In the genomic region with DNA sequence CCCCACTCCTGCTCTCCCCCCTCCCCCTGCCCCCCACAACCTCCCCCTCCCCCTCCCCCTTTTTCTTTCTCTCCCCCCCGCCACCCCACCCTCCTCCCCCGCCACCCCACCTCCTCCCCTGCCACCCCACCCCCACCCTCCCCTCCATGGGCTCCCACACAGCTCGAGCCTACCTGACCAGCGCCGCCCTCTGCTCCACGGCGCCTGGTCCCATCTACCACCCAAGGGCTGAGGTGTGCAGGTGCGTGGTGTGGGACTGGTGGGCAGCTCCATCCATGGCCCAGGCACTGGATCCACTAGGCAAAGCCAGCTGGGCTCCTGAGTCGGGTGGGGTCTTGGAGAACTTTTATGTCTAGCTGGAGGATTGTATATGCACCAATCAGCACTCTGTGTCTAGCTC, we compare ENCODE assay signal across 3 cellular contexts.
"Had no signal": no experiment of that assay in that cellular context is flagged by ENCODE, and none has a peak within 500 bp of the region (broad histone marks: within the 10 kb centered on the region; RNA-seq: fewer than 3 reads in every experiment).

No MANE protein-coding gene starts in this region.

- DNase-seq: GDM1, GF-D8 had no signal

- ATAC-seq: GM12878 had no signal
